ENCODE assay signal across 29 cellular contexts in the genomic region with DNA sequence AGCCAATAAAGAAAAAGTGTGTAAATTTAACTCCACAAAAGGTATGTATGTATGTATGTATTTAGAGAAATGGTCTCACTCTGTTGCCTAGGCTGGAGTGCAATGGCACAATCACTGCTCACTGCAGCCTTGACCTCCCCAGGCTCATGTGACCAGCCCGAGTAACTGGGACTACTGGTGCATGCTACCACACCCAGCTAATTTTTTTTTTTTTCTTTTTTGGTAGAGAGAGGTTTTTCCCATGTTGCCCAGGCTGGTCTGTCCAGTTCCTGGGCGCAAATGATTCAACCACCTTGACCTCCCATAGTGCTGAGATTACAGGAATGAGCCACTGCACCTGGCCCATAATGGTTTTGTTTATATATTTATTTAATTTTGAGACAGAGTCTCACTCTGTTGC.
"Had no signal": no experiment of that assay in that cellular context is flagged by ENCODE, and none has a peak within 500 bp of the region (broad histone marks: within the 10 kb centered on the region; RNA-seq: fewer than 3 reads in every experiment).

No MANE protein-coding gene starts in this region.

- H3K27me3 ChIP-seq: brain microvascular endothelial cell had no signal

- DNase-seq: activated B cell treated with CpG ODN at 0.5 μM for 24 hours; activated CD4-positive, alpha-beta T cell treated with anti-CD3 and anti-CD28 coated beads for 4 hours; activated CD4-positive, CD25-positive, alpha-beta regulatory T cell treated with anti-CD3 and anti-CD28 coated beads, Interleukin-2, amount 50 U/mL, for 72 hours; activated CD8-positive, alpha-beta T cell treated with anti-CD3 and anti-CD28 coated beads for 36 hours; activated effector memory CD4-positive, alpha-beta T cell treated with Interleukin-2 at 50 U/mL for 16 hours; activated naive CD4-positive, alpha-beta T cell treated with anti-CD3 and anti-CD28 coated beads, Interleukin-2, amount 50 U/mL, for 16 hours; activated naive CD8-positive, alpha-beta T cell treated with anti-CD3 and anti-CD28 coated beads for 36 hours; activated T-cell treated with anti-CD3 and anti-CD28 coated beads, Interleukin-2, amount 50 U/mL, for 24 hours; amniotic stem cell; aorta; brain microvascular endothelial cell; Karpas-422; KBM-7; NCI-H1105; NCI-H1417 treated with DMSO at 0.1 percent for 48 hours; NCI-H187 treated with DMSO at 0.1 percent for 48 hours; NCI-H2081; NCI-H2171 treated with DMSO at 0.1 percent for 48 hours; NCI-H2227 treated with DMSO at 0.1 percent for 48 hours; NCI-H446; NCI-H510A treated with DMSO at 0.1 percent for 48 hours; NCI-H526 treated with DMSO at 0.1 percent for 48 hours; Right ventricle myocardium superior; SW 1271; T-helper 1 cell; T-helper 2 cell; T-helper 9 cell had no signal

- H3K36me3 ChIP-seq: brain microvascular endothelial cell, cardiac muscle cell had no signal

- H3K4me3 ChIP-seq: cardiac muscle cell, PC-9 had no signal
